In genomic region chrX:132909643-132910042, GRCh38 we compare ENCODE assay signal across 19 cellular contexts. TPM values are rescaled to one million over a fixed set of nuclear protein-coding genes. Genes with fewer than 3 reads are reported as not detected.
DNase-seq lines count a peak whose midpoint lies in the region; ATAC-seq and TF ChIP-seq lines count a peak whose summit lies in the region.
"Had no signal": no experiment of that assay in that cellular context is flagged by ENCODE, and none has a peak within 500 bp of the region (broad histone marks: within the 10 kb centered on the region; RNA-seq: fewer than 3 reads in every experiment).

No MANE protein-coding gene starts in this region.

- H3K4me2 ChIP-seq in GM23338 (no peak overlapping the region), hepatocyte (no peak overlapping the region)
- H3K4me2 ChIP-seq: A549 had no signal

- no peak overlapping the region for H3K27ac Mint-ChIP-seq in GM23338
- H3K27ac Mint-ChIP-seq: stimulated activated naive CD8-positive, alpha-beta T cell treated with anti-CD3 and anti-CD28 coated beads, Interleukin-15, Interleukin-2, amounts not matched to agents 100 ng/mL and 50 ng/mL, for 24 hours had no signal

- H3K4me1 Mint-ChIP-seq in GM23338 = no peaks in the 10 kb centered on the region

- peaks cover 12% of the 10 kb centered on the region for H3K36me3 Mint-ChIP-seq in GM23338 (ENCODE audit: low read depth)

- H3K79me2 ChIP-seq in GM23338 (replicated peaks; ENCODE audit: insufficient read depth) (no peaks in the 10 kb centered on the region), hepatocyte (no peaks in the 10 kb centered on the region)

- no peaks in the 10 kb centered on the region for H3K9me2 ChIP-seq in GM23338 (ENCODE audit: insufficient read depth)
- H3K9me2 ChIP-seq in hepatocyte (replicated peaks; ENCODE audit: insufficient read depth) = no peaks in the 10 kb centered on the region

- H3K36me3 ChIP-seq in MG63 = no peaks in the 10 kb centered on the region
- H3K36me3 ChIP-seq in GM23338 (ENCODE audit: insufficient read depth) = no peaks in the 10 kb centered on the region
- H3K36me3 ChIP-seq in hepatocyte (replicated peaks; ENCODE audit: insufficient read depth, low read depth) = no peaks in the 10 kb centered on the region
- H3K36me3 ChIP-seq: right atrium auricular region, upper lobe of left lung had no signal

- H2AFZ ChIP-seq in GM23338 (no peak overlapping the region), hepatocyte (no peak overlapping the region)

- H3K4me1 ChIP-seq in GM23338 (ENCODE audit: insufficient read depth) = no peaks in the 10 kb centered on the region
- peaks cover 4% of the 10 kb centered on the region for H3K4me1 ChIP-seq in hepatocyte (ENCODE audit: insufficient read depth)
- H3K4me1 ChIP-seq: A549, right atrium auricular region, upper lobe of left lung had no signal

- DNase-seq in A172 (ENCODE audit: low spot score) (peak; percentile 0), MG63 (peak; percentile 0), astrocyte of the hippocampus (ENCODE audit: low read depth, low spot score) (peak; percentile 37), fibroblast of the aortic adventitia (ENCODE audit: low read depth) (peak; percentile 0), GM23338 (ENCODE audit: low spot score) (no peak), germinal center (ENCODE audit: low spot score) (no peak), hepatocyte (ENCODE audit: low spot score) (no peak)
- DNase-seq: activated CD4-positive, alpha-beta T cell treated with anti-CD3 and anti-CD28 coated beads for 4 hours; activated CD8-positive, alpha-beta memory T cell treated with anti-CD3 and anti-CD28 coated beads, Interleukin-2, amount 50 U/mL, for 48 hours; activated naive CD4-positive, alpha-beta T cell; effector CD4-positive, alpha-beta T cell; NCI-H1930; NCI-H526 treated with DMSO at 0.1 percent for 48 hours; nucleus accumbens; upper lobe of left lung had no signal

- H3K9me3 ChIP-seq in MG63 = no peaks in the 10 kb centered on the region
- no peaks in the 10 kb centered on the region for H3K9me3 ChIP-seq in hepatocyte (ENCODE audit: low read depth)
- H3K9me3 ChIP-seq: A549 had no signal

- 68% methylated on average over 4 of the region's 4 CpGs for WGBS in hepatocyte (ENCODE audit: low lambda C conversion rate, missing lambda C conversion rate)

- no peaks in the 10 kb centered on the region for H3K27me3 Mint-ChIP-seq in GM23338 (ENCODE audit: insufficient read depth, low read depth, poor library complexity)
- H3K27me3 Mint-ChIP-seq: stimulated activated naive CD8-positive, alpha-beta T cell treated with anti-CD3 and anti-CD28 coated beads, Interleukin-15, Interleukin-2, amounts not matched to agents 100 ng/mL and 50 ng/mL, for 24 hours had no signal

- TF ChIP-seq CTCF in fibroblast of the aortic adventitia (IDR thresholded peaks at IDR 0.05; ENCODE audit: insufficient read depth, low read length) (no peak), GM23338 (conservative IDR thresholded peaks at IDR 0.05; ENCODE audit: low read depth in 2 of 2) (no peak), hepatocyte (IDR thresholded peaks at IDR 0.05; ENCODE audit: poor library complexity) (no peak)

- H3K27ac ChIP-seq in GM23338 (ENCODE audit: low read depth) (no peak overlapping the region), hepatocyte (no peak overlapping the region)
- H3K27ac ChIP-seq: A549, right atrium auricular region, upper lobe of left lung had no signal

- H3K4me3 ChIP-seq in MG63 (no peak overlapping the region), fibroblast of the aortic adventitia (ENCODE audit: low read depth, low read length) (no peak overlapping the region), GM23338 (no peak overlapping the region), hepatocyte (no peak overlapping the region)
- H3K4me3 ChIP-seq: A549, right atrium auricular region, upper lobe of left lung had no signal

- H4K20me1 ChIP-seq in GM23338 (replicated peaks; ENCODE audit: insufficient read depth) (no peaks in the 10 kb centered on the region), hepatocyte (ENCODE audit: insufficient read depth, poor library complexity, severe bottlenecking) (no peaks in the 10 kb centered on the region)

- H3K27me3 ChIP-seq in MG63 (no peaks in the 10 kb centered on the region), GM23338 (ENCODE audit: insufficient read depth) (no peaks in the 10 kb centered on the region), hepatocyte (no peaks in the 10 kb centered on the region)
- H3K27me3 ChIP-seq: right atrium auricular region, upper lobe of left lung had no signal

- no peak overlapping the region for H3K4me3 Mint-ChIP-seq in GM23338
- H3K4me3 Mint-ChIP-seq: stimulated activated naive CD8-positive, alpha-beta T cell treated with anti-CD3 and anti-CD28 coated beads, Interleukin-15, Interleukin-2, amounts not matched to agents 100 ng/mL and 50 ng/mL, for 24 hours had no signal

- no peak for ATAC-seq in GM23338
- ATAC-seq in HG03135 (IDR thresholded peaks at IDR 0.05; ENCODE audit: unreplicated experiment) = no peak
- ATAC-seq: A549 had no signal

- H3F3A ChIP-seq in GM23338 (replicated peaks; ENCODE audit: low read depth) = no peaks in the 10 kb centered on the region

- H3K9me3 Mint-ChIP-seq in GM23338 = peaks cover 18% of the 10 kb centered on the region

TF ChIP-seq in GM23338, 12 proteins besides CTCF, POLR2A, EP300 and RAD21 (continues in another document):
- TF ChIP-seq ETS1 (IDR thresholded peaks at IDR 0.05) = no peak
- no peak for TF ChIP-seq ZNF114 (CRISPR knock-in tag; IDR thresholded peaks at IDR 0.05)
- no peak for TF ChIP-seq JUNB (IDR thresholded peaks at IDR 0.05; ENCODE audit: unreplicated experiment)
- no peak for TF ChIP-seq ZNF331 (CRISPR knock-in tag; IDR thresholded peaks at IDR 0.05; ENCODE audit: low read depth)
- TF ChIP-seq CREB1 (CRISPR knock-in tag; IDR thresholded peaks at IDR 0.05; ENCODE audit: low read depth) = no peak
- no peak for TF ChIP-seq POLR2AphosphoS5 (IDR thresholded peaks at IDR 0.05; ENCODE audit: low read depth)
- no peak for TF ChIP-seq EZH2 (IDR thresholded peaks at IDR 0.05; ENCODE audit: low read depth, unreplicated experiment)
- no peak for TF ChIP-seq EZH2phosphoT487 (IDR thresholded peaks at IDR 0.05; ENCODE audit: unreplicated experiment)
- no peak for TF ChIP-seq NANOG (IDR thresholded peaks at IDR 0.05; ENCODE audit: borderline replicate concordance)

RNA-seq across cellular contexts. Expression of gene HS6ST2, which starts 48.8 kb away (rescaled TPM):
- not detected in 2 replicates for total RNA-seq in A172 (2014; rRNA removed; shearing (Covaris generic))
- 1.3 and 5.5 TPM in 2 replicates for total RNA-seq in MG63 (2014; rRNA removed; shearing (Covaris generic); ENCODE audit: low replicate concordance)
- total RNA-seq in fibroblast of the aortic adventitia (ENCODE audit: low replicate concordance) = under 0.01 TPM in 1 of 2 replicates, not detected in the other
- 3.7 and 4.8 TPM in 2 replicates for total RNA-seq in GM23338 (2014; rRNA removed; shearing (Covaris generic))
- 0.82 and 0.85 TPM in 2 replicates for polyA plus RNA-seq in GM23338 (2016; fragmentation: Nextera tagmentation; extraction: Ambion mirVana)
- total RNA-seq in hepatocyte = 18.5 and 21.9 TPM in 2 replicates
- 17.4 and 18.9 TPM in 2 replicates for polyA plus RNA-seq in hepatocyte

Comparison
In these comparisons a context has a peak if more than half of its experiments do, and no peak if none do; other contexts are left out.
1. DNase-seq: peak in A172 (single experiment), MG63 (single experiment), astrocyte of the hippocampus (single experiment) and fibroblast of the aortic adventitia (single experiment); none in GM23338 (single experiment), germinal center (single experiment) and hepatocyte (single experiment).